Comparison of ENCODE assay signal across 20 cellular contexts in the genomic region with DNA sequence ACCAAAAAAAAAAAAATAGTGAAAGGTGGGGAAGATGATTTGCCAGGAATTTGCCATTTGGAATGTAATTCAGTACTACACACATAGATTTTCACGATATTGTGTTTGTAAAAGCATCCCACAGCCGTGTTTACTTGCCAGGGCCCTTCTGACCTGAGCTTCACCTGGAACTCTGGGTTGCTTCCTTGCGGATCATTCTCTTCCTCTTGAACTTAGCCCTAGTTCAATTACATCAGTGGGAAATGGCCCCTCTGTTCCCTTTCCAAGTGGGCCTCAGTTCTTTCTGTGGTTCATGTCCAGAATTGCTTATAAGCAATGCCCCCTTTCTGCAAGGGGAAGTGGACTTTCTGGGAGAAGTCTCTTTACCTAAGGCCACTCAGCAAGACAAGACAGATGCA. TPM values are rescaled to one million over a fixed set of nuclear protein-coding genes. Genes with fewer than 3 reads are reported as not detected.
"Had no signal": no experiment of that assay in that cellular context is flagged by ENCODE, and none has a peak within 500 bp of the region (broad histone marks: within the 10 kb centered on the region; RNA-seq: fewer than 3 reads in every experiment).

No MANE protein-coding gene starts in this region.

- H3K27ac ChIP-seq: colonic mucosa, esophagus muscularis mucosa, gastrocnemius medialis, left lung had no signal

- H3K36me3 ChIP-seq: colonic mucosa, esophagus muscularis mucosa, gastrocnemius medialis, left lung had no signal

- H3K9me3 ChIP-seq: colonic mucosa, esophagus muscularis mucosa, gastrocnemius medialis, left lung had no signal

- H3K4me3 ChIP-seq: colonic mucosa, dorsolateral prefrontal cortex, esophagus muscularis mucosa, gastrocnemius medialis, left lung had no signal

- H3K4me1 ChIP-seq: colonic mucosa, esophagus muscularis mucosa, gastrocnemius medialis, left lung had no signal

- DNase-seq: activated CD4-positive, alpha-beta T cell treated with anti-CD3 and anti-CD28 coated beads for 4 hours; activated CD4-positive, alpha-beta T cell treated with anti-CD3 and anti-CD28 coated beads, Interleukin-2, amount 50 U/mL, for 48 hours; activated CD4-positive, CD25-positive, alpha-beta regulatory T cell; activated CD8-positive, alpha-beta memory T cell treated with anti-CD3 and anti-CD28 coated beads, Interleukin-2, amount 50 U/mL, for 48 hours; activated naive CD4-positive, alpha-beta T cell treated with Interleukin-2 at 50 U/mL for 16 hours; activated naive CD8-positive, alpha-beta T cell treated with anti-CD3 and anti-CD28 coated beads, Interleukin-2, amount 10 ng/mL, durations not matched to agents 7 days and 5 days; activated T-cell treated with anti-CD3 and anti-CD28 coated beads, Interleukin-2, amount 50 U/mL, for 4 hours; amniotic stem cell; colonic mucosa; dorsolateral prefrontal cortex; gastrocnemius medialis; hippocampal formation; kidney glomerular epithelial cell; left lung; stimulated activated CD4-positive, alpha-beta T cell treated with anti-CD3 and anti-CD28 coated beads, Interleukin-4, amount 100 ng/mL, for 24 hours; stimulated activated naive CD4-positive, alpha-beta T cell treated with Interleukin-2 at 50 U/mL for 16 hours had no signal

- H3K27me3 ChIP-seq: colonic mucosa, dorsolateral prefrontal cortex, esophagus muscularis mucosa, gastrocnemius medialis, left lung had no signal

- ATAC-seq: activated T-cell treated with anti-CD3 and anti-CD28 coated beads, Interleukin-2, amount 50 U/mL, for 4 hours; gastrocnemius medialis; left lung; natural killer cell treated with Interleukin-12 subunit alpha and Interleukin-12 subunit beta and Interleukin-15 and Interleukin-18, amount 100 ng/mL, for 72 hours had no signal

RNA-seq across cellular contexts. Expression of gene ABCA4, which starts 41.0 kb away (rescaled TPM):
- total RNA-seq: activated CD8-positive, alpha-beta memory T cell treated with anti-CD3 and anti-CD28 coated beads for 36 hours; activated naive CD8-positive, alpha-beta T cell treated with anti-CD3 and anti-CD28 coated beads, Interleukin-2, amount 10 ng/mL, durations not matched to agents 7 days and 5 days; activated T-cell treated with anti-CD3 and anti-CD28 coated beads, Interleukin-2, amount 50 U/mL, for 4 hours; activated T-helper 2 cell treated with anti-CD3 and anti-CD28 coated beads, Interferon-gamma antibody, Interleukin-2, Interleukin-4, amounts not matched to agents 10 μg/mL and 5 μg/mL and 100 μg/mL, durations not matched to agents 14 hours and 24 hours and 36 hours; gastrocnemius medialis; natural killer cell treated with Interleukin-12 subunit alpha and Interleukin-12 subunit beta and Interleukin-15 and Interleukin-18, amount 100 ng/mL, for 72 hours had no signal
